In genomic region chr5:132070460-132071337, GRCh38 we compare ENCODE assay signal across 13 cellular contexts. TPM values are rescaled to one million over a fixed set of nuclear protein-coding genes. Genes with fewer than 3 reads are reported as not detected.
DNase-seq lines count a peak whose midpoint lies in the region; ATAC-seq and TF ChIP-seq lines count a peak whose summit lies in the region.
"Had no signal": no experiment of that assay in that cellular context is flagged by ENCODE, and none has a peak within 500 bp of the region (broad histone marks: within the 10 kb centered on the region; RNA-seq: fewer than 3 reads in every experiment).

No MANE protein-coding gene starts in this region.

- intact Hi-C loops in PC-3 (cut with micrococcal nuclease), result no loop called here

- no peaks in the 10 kb centered on the region for H4K20me1 ChIP-seq in PC-3 (ENCODE audit: low read length)

- DNase-seq in Ammon's horn (ENCODE audit: low spot score) (peak; percentile 35), HFFc6 (peak; percentile 33), myocyte (ENCODE audit: low read depth) (peak; percentile 85), activated gamma-delta T cell treated with Interleukin-2 at 50 U/mL for 16 hours (no peak), OCI-M2 (lab: John Stamatoyannopoulos, UW; ENCODE audit: unreplicated experiment) (no peak), kidney glomerular epithelial cell (lab: John Stamatoyannopoulos, UW) (no peak), PC-3 (no peak)
- DNase-seq: hypothalamus, NCI-H1092, upper lobe of left lung, WERI-Rb-1 had no signal

- no peak overlapping the region for H3K9ac ChIP-seq in PC-3 (ENCODE audit: low read length)

- H3K4me3 ChIP-seq in PC-3 (ENCODE audit: low read length), result no peak overlapping the region
- H3K4me3 ChIP-seq: upper lobe of left lung had no signal

- peaks cover 3% of the 10 kb centered on the region for H3K27me3 Mint-ChIP-seq in HFFc6 (ENCODE audit: insufficient read depth)
- H3K27me3 Mint-ChIP-seq in activated naive CD8-positive, alpha-beta T cell, result no peaks in the 10 kb centered on the region

- H2AFZ ChIP-seq in PC-3 (ENCODE audit: low read length), result no peak overlapping the region

- peaks cover 36% of the 10 kb centered on the region for H3K4me1 ChIP-seq in PC-3 (ENCODE audit: insufficient read depth, low read length)

- no peaks in the 10 kb centered on the region for H3K9me3 ChIP-seq in PC-3 (ENCODE audit: low read length)
- H3K9me3 ChIP-seq: upper lobe of left lung had no signal

- no peak overlapping the region for H3K27ac ChIP-seq in PC-3 (ENCODE audit: low read length)
- H3K27ac ChIP-seq: WERI-Rb-1 had no signal

- no peaks in the 10 kb centered on the region for H3K36me3 ChIP-seq in PC-3 (ENCODE audit: low read depth, low read length)
- H3K36me3 ChIP-seq: upper lobe of left lung, WERI-Rb-1 had no signal

- peaks cover 39% of the 10 kb centered on the region for H3K4me1 Mint-ChIP-seq in HFFc6 (ENCODE audit: low read depth)
- peaks cover 16% of the 10 kb centered on the region for H3K4me1 Mint-ChIP-seq in activated naive CD8-positive, alpha-beta T cell (ENCODE audit: low read depth)

- ATAC-seq in PC-3, result no peak

- no peak overlapping the region for H3K27ac Mint-ChIP-seq in HFFc6
- peak overlapping the region; percentile 86 for H3K27ac Mint-ChIP-seq in activated naive CD8-positive, alpha-beta T cell

- no peaks in the 10 kb centered on the region for H3K36me3 Mint-ChIP-seq in HFFc6 (ENCODE audit: low read depth)
- H3K36me3 Mint-ChIP-seq in activated naive CD8-positive, alpha-beta T cell, result no peaks in the 10 kb centered on the region

- no TSS peak for BruUV-seq in PC-3 (replicated peaks; lab: Mats Ljungman, UMichigan)

- TF ChIP-seq CTCF in HFFc6 (IDR thresholded peaks at IDR 0.05) (no peak), PC-3 (conservative IDR thresholded peaks at IDR 0.05; ENCODE audit: low read depth, low read length) (no peak)

- POLR2A ChIA-PET in PC-3 (lab: Charles Lee; ENCODE audit: unreplicated experiment), result no interaction called here

- H3F3A ChIP-seq in PC-3 (ENCODE audit: low read length, unreplicated experiment), result no peaks in the 10 kb centered on the region

- no peak overlapping the region for H3K4me2 ChIP-seq in PC-3 (ENCODE audit: low read length)

- H3K4me3 Mint-ChIP-seq in HFFc6, result no peak overlapping the region
- no peak overlapping the region for H3K4me3 Mint-ChIP-seq in activated naive CD8-positive, alpha-beta T cell

- H3K79me2 ChIP-seq in PC-3 (ENCODE audit: low read length), result peaks cover 13% of the 10 kb centered on the region

- CTCF ChIA-PET in PC-3 (lab: Charles Lee), result no interaction called here

- no peaks in the 10 kb centered on the region for H3K27me3 ChIP-seq in PC-3 (ENCODE audit: low read length)
- H3K27me3 ChIP-seq: upper lobe of left lung had no signal

- no peaks in the 10 kb centered on the region for H3K9me2 ChIP-seq in PC-3 (replicated peaks; ENCODE audit: low read length)

- H3K9me3 Mint-ChIP-seq in HFFc6, result no peaks in the 10 kb centered on the region
- H3K9me3 Mint-ChIP-seq in activated naive CD8-positive, alpha-beta T cell (ENCODE audit: low read depth), result no peaks in the 10 kb centered on the region

RNA-seq across cellular contexts. Expression of gene CSF2, which starts 2.9 kb away (rescaled TPM):
- total RNA-seq in HFFc6 (2021; fragmentation: NEBNext Ultra II Directional; extraction: Animal tissue kit (Norgen Biotek cat#: 25700)), result under 1 TPM in 1 of 6 experiments, not detected in 5; 0.21 TPM
- total RNA-seq in myocyte (not detected in 2 replicates), PC-3 (2014; rRNA removed) (69.9 and 93.6 TPM in 2 replicates)
- polyA plus RNA-seq in myocyte (2012), result not detected
- total RNA-seq: cerebellum had no signal

RNA-seq across cellular contexts. Expression of gene IL3, which starts 10.2 kb away (rescaled TPM):
- total RNA-seq in HFFc6 (2021; fragmentation: NEBNext Ultra II Directional; extraction: Animal tissue kit (Norgen Biotek cat#: 25700)), result not detected
- total RNA-seq in myocyte, result not detected in 2 replicates
- polyA plus RNA-seq in myocyte (2012), result not detected
- not detected in 2 replicates for total RNA-seq in PC-3 (2014; rRNA removed)
- total RNA-seq: cerebellum, upper lobe of left lung had no signal

RNA-seq across cellular contexts. Expression of gene ACSL6, which starts 59.2 kb away (rescaled TPM):
- not detected for total RNA-seq in HFFc6 (2021; fragmentation: NEBNext Ultra II Directional; extraction: Animal tissue kit (Norgen Biotek cat#: 25700))
- total RNA-seq in myocyte (0.31 and 1.3 TPM in 2 replicates), PC-3 (2014; rRNA removed) (0.15 and 0.35 TPM in 2 replicates)
- polyA plus RNA-seq in myocyte (2012), result 0.57 TPM

Comparison
In these comparisons a context has a peak if more than half of its experiments do, and no peak if none do; other contexts are left out.
1. DNase-seq: peak in Ammon's horn (single experiment), HFFc6 (single experiment) and myocyte (single experiment); none in activated gamma-delta T cell treated with Interleukin-2 at 50 U/mL for 16 hours (single experiment), OCI-M2 (single experiment), kidney glomerular epithelial cell (single experiment) and PC-3 (single experiment).
2. RNA of gene CSF2, which starts 2.9 kb away (total RNA-seq): 69.9 to 93.6 TPM in PC-3; 0.21 TPM in HFFc6 and not detected in myocyte; every median in the first group is over 10 times any median in the second.